In the genomic region with DNA sequence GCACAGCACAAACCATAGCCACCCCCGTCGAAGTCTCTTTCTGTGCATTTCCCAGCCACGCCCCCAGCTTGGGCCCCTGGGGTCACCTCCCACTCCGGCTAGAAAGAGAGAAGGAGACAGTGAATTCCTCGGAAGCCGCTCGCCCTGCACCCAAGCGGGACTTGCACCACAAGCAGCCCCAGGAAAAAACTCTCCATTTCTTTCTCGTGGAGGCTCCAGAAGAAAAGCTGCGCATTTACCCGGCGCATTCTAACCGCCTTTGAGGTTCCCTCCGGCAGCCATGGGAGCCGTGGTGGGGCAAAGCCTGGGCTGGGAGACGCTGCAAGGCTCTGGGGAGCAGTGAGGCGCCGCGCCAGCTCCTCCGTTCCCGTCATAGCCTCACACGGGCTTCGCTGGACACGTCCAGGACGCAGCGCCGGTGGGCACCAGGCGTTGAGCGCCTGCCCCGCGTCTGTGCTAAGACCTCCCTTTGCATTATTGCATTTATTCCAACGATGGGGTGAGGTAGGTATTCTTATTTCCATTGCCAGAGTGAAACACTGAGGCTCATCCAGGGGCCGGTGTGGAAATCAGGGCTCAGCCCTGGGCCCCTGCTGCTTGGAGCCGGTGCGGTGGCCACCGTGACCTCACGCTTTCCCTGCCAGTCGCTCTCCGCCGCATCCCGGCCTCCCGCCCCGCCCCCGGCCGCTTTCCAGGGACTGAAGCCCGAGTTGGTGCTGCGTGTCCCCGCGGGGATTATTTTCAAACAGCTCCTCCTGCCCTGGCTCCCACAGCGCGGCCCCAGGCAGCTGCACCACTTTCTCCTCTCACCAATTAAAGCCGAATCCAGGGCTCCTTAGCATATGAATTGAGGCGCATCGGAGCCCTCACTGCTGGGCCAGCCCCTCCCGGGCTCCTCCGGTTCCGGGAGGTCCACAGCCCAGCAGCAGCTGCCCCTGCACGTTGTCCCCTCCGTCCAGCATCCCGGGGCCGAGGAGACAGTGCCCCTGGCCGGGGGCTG, we compare ENCODE assay signal across 9 cellular contexts.
DNase-seq lines count a peak whose midpoint lies in the region; ATAC-seq and TF ChIP-seq lines count a peak whose summit lies in the region.
"Had no signal": no experiment of that assay in that cellular context is flagged by ENCODE, and none has a peak within 500 bp of the region (broad histone marks: within the 10 kb centered on the region; RNA-seq: fewer than 3 reads in every experiment).

No MANE protein-coding gene starts in this region.

- intact Hi-C loops in Calu3 (cut with micrococcal nuclease; ENCODE audit: unreplicated experiment) (no loop called here), heart right ventricle (cut with DNase I) (loop anchor here in 1 of 10 donors (5.0 kb wide), 1 partner anchor 191 kb away; no protein-coding TSS in a partner anchor)

- peaks cover 9% of the 10 kb centered on the region for H3K36me3 Mint-ChIP-seq in Calu3 (ENCODE audit: insufficient read depth, unreplicated experiment)

- CTCF ChIA-PET in Calu3 (lab: Charles Lee) = interaction anchor here (0.6 kb wide), 1 partner anchor 303 kb away, joined by 3 read pairs; no protein-coding TSS in a partner anchor

- no peak for TF ChIP-seq POLR2A in Peyer's patch (IDR thresholded peaks at IDR 0.05)

- H3K27me3 ChIP-seq in Peyer's patch (no peaks in the 10 kb centered on the region), heart right ventricle (peaks cover 0 to 38% (median 0%) of the 10 kb centered on the region in 7 donors), neuron (ENCODE audit: insufficient read depth, low read length) (no peaks in the 10 kb centered on the region)

- no peaks in the 10 kb centered on the region for H3K36me3 ChIP-seq in Peyer's patch
- H3K36me3 ChIP-seq in heart right ventricle = no peaks in the 10 kb centered on the region
- H3K36me3 ChIP-seq in neuron (ENCODE audit: insufficient read depth, low read length) = no peaks in the 10 kb centered on the region

- H3K4me1 Mint-ChIP-seq in Calu3 (ENCODE audit: low read depth, unreplicated experiment) = peaks cover 38% of the 10 kb centered on the region

- H3K9me3 Mint-ChIP-seq in Calu3 (ENCODE audit: low read depth, unreplicated experiment) = no peaks in the 10 kb centered on the region

- H3K27ac ChIP-seq in Peyer's patch (no peak overlapping the region), heart right ventricle (peak overlapping the region in 5 of 10 donors; percentile 30 to 76 (median 70))

- no TSS peak for BruUV-seq in Calu3 (replicated peaks; lab: Mats Ljungman, UMichigan)

- H3K4me1 ChIP-seq in Peyer's patch (peaks cover 0 to 41% (median 8%) of the 10 kb centered on the region in 4 donors), heart right ventricle (peaks cover 28 to 78% (median 54%) of the 10 kb centered on the region in 9 donors), neuron (ENCODE audit: insufficient read depth, low read length) (peaks cover 67% of the 10 kb centered on the region)

- 13 to 26% methylated on average over 62 of the region's 62 CpGs for WGBS in heart right ventricle, 2 donors

- ATAC-seq in heart right ventricle (peak in 6 of 8 donors; percentile 14 to 37 (median 26)), GM21619 (IDR thresholded peaks at IDR 0.05; ENCODE audit: unreplicated experiment) (no peak), GM18867 (IDR thresholded peaks at IDR 0.05; ENCODE audit: unreplicated experiment) (no peak)
- ATAC-seq: naive thymus-derived CD4-positive, alpha-beta T cell had no signal

- no peaks in the 10 kb centered on the region for H3K27me3 Mint-ChIP-seq in Calu3 (ENCODE audit: unreplicated experiment)

- TF ChIP-seq CTCF in Calu3 (IDR thresholded peaks at IDR 0.05; ENCODE audit: unreplicated experiment) = no peak
- TF ChIP-seq CTCF in Peyer's patch (IDR thresholded peaks at IDR 0.05) = no peak
- no peak for TF ChIP-seq CTCF in heart right ventricle (IDR thresholded peaks at IDR 0.05)

- no peak overlapping the region for H3K27ac Mint-ChIP-seq in Calu3 (ENCODE audit: unreplicated experiment)
- H3K27ac Mint-ChIP-seq: naive thymus-derived CD4-positive, alpha-beta T cell had no signal

- H3K4me3 Mint-ChIP-seq in Calu3 (ENCODE audit: low read depth, unreplicated experiment) = peak overlapping the region; percentile 49
- H3K4me3 Mint-ChIP-seq: naive thymus-derived CD4-positive, alpha-beta T cell had no signal

- H3K9me3 ChIP-seq in Peyer's patch (no peaks in the 10 kb centered on the region), heart right ventricle (no peaks in the 10 kb centered on the region), neuron (ENCODE audit: low read length) (no peaks in the 10 kb centered on the region)

- peak overlapping the region; percentile 11 for H2AFZ ChIP-seq in neuron (ENCODE audit: low read depth, low read length)

- peak overlapping the region in 3 of 4 donors; percentile 0 to 51 (median 40) for H3K4me3 ChIP-seq in Peyer's patch
- peak overlapping the region in 9 of 10 donors; percentile 22 to 55 (median 47) for H3K4me3 ChIP-seq in heart right ventricle
- H3K4me3 ChIP-seq in neuron (ENCODE audit: low read length) = peak overlapping the region; percentile 80

- DNase-seq in Calu3 = no peak
- peak in 2 of 3 donors; percentile 69 to 78 for DNase-seq in Peyer's patch
- peak; percentile 56 to 71 for DNase-seq in heart right ventricle
- DNase-seq in NOMO-1 treated with DMSO at 0.1 percent for 48 hours (lab: John Stamatoyannopoulos, UW; ENCODE audit: unreplicated experiment) = no peak
- no peak for DNase-seq in NCI-H2081 (lab: John Stamatoyannopoulos, UW)
- DNase-seq: naive thymus-derived CD4-positive, alpha-beta T cell had no signal

Comparison
In these comparisons a context has a peak if more than half of its experiments do, and no peak if none do; other contexts are left out.
1. DNase-seq: peak in Peyer's patch (2 of 3) and heart right ventricle (2 of 2); none in Calu3 (single experiment), NOMO-1 treated with DMSO at 0.1 percent for 48 hours (single experiment) and NCI-H2081 (0 of 2).
2. ATAC-seq: peak in heart right ventricle (6 of 8); none in GM21619 (single experiment) and GM18867 (single experiment).
3. Peak in every context shown above with its lines, with median percentiles within 50 percentile points of each other: H3K4me3 ChIP-seq.